ENCODE assay signal across 8 cellular contexts in genomic region chr1:24191860-24192259, GRCh38. TPM values are rescaled to one million over a fixed set of nuclear protein-coding genes. Genes with fewer than 3 reads are reported as not detected.
A peak's percentile ranks its signal among the peaks of the same experiment; 100 is the strongest.
DNase-seq lines count a peak whose midpoint lies in the region; ATAC-seq and TF ChIP-seq lines count a peak whose summit lies in the region.

No MANE protein-coding gene starts in this region.

- peaks cover 29% of the 10 kb centered on the region for H3K4me1 ChIP-seq in upper lobe of right lung

- H3K27me3 Mint-ChIP-seq in dendritic cell treated with granulocyte-macrophage colony-stimulating factor and Interleukin-4, amounts not matched to agents 40 ng/mL and 50 ng/mL, for 4 days = peaks cover 41% of the 10 kb centered on the region

- no peak overlapping the region for H3K4me3 Mint-ChIP-seq in dendritic cell treated with granulocyte-macrophage colony-stimulating factor and Interleukin-4, amounts not matched to agents 40 ng/mL and 50 ng/mL, for 4 days

- intact Hi-C loops in dendritic cell treated with granulocyte-macrophage colony-stimulating factor and Interleukin-4, amounts not matched to agents 40 ng/mL and 50 ng/mL, for 4 days (cut with micrococcal nuclease) = loop anchor here (10.0 kb wide), 1 partner anchor 443 kb away; no protein-coding TSS in a partner anchor
- intact Hi-C loops in upper lobe of right lung (cut with DNase I) = no loop called here

- H3K9me3 Mint-ChIP-seq in dendritic cell treated with granulocyte-macrophage colony-stimulating factor and Interleukin-4, amounts not matched to agents 40 ng/mL and 50 ng/mL, for 4 days = no peaks in the 10 kb centered on the region

- peak; percentile 24 to 29 for DNase-seq in stimulated activated CD4-positive, alpha-beta T cell treated with anti-CD3 and anti-CD28 coated beads, Interleukin-12 subunit alpha, Interleukin-12 subunit beta, amount 100 ng/mL, for 24 hours (ENCODE audit: low read depth in 2 of 2)
- no peak for DNase-seq in stimulated activated CD4-positive, alpha-beta T cell treated with anti-CD3 and anti-CD28 coated beads, Interleukin-12 subunit alpha, Interleukin-12 subunit beta, amount 100 ng/mL, for 4 hours
- peak; percentile 74 for DNase-seq in RKO (ENCODE audit: low spot score)
- DNase-seq in upper lobe of right lung = no peak
- DNase-seq in NCI-H2196 treated with DMSO at 0.1 percent for 48 hours (lab: John Stamatoyannopoulos, UW; ENCODE audit: unreplicated experiment) = no peak

- no peaks in the 10 kb centered on the region for H3K9me3 ChIP-seq in upper lobe of right lung

- no peaks in the 10 kb centered on the region for H3K27me3 ChIP-seq in upper lobe of right lung

- H3K27ac Mint-ChIP-seq in dendritic cell treated with granulocyte-macrophage colony-stimulating factor and Interleukin-4, amounts not matched to agents 40 ng/mL and 50 ng/mL, for 4 days = peak overlapping the region; percentile 46

- ATAC-seq in upper lobe of right lung (peak; percentile 53), HG03135 (IDR thresholded peaks at IDR 0.05; ENCODE audit: unreplicated experiment) (no peak), HG03521 (IDR thresholded peaks at IDR 0.05; ENCODE audit: unreplicated experiment) (no peak)

- no peaks in the 10 kb centered on the region for H3K36me3 ChIP-seq in upper lobe of right lung

- H3K4me3 ChIP-seq in upper lobe of right lung = no peak overlapping the region

- TF ChIP-seq CTCF in upper lobe of right lung (IDR thresholded peaks at IDR 0.05) = no peak

- no peaks in the 10 kb centered on the region for H3K36me3 Mint-ChIP-seq in dendritic cell treated with granulocyte-macrophage colony-stimulating factor and Interleukin-4, amounts not matched to agents 40 ng/mL and 50 ng/mL, for 4 days (ENCODE audit: low read depth)

- H3K4me1 Mint-ChIP-seq in dendritic cell treated with granulocyte-macrophage colony-stimulating factor and Interleukin-4, amounts not matched to agents 40 ng/mL and 50 ng/mL, for 4 days (ENCODE audit: low read depth) = peaks cover 80% of the 10 kb centered on the region

- no peak overlapping the region for H3K27ac ChIP-seq in upper lobe of right lung

RNA-seq across cellular contexts. Expression of gene IFNLR1, which starts 4.8 kb away (rescaled TPM):
- 11.1 TPM for total RNA-seq in upper lobe of right lung

RNA-seq across cellular contexts. Expression of gene IL22RA1, which starts 48.9 kb away (rescaled TPM):
- 0.87 TPM for total RNA-seq in upper lobe of right lung

Comparison
In these comparisons a context has a peak if more than half of its experiments do, and no peak if none do; other contexts are left out.
1. DNase-seq: peak in stimulated activated CD4-positive, alpha-beta T cell treated with anti-CD3 and anti-CD28 coated beads, Interleukin-12 subunit alpha, Interleukin-12 subunit beta, amount 100 ng/mL, for 24 hours (2 of 2) and RKO (single experiment); none in stimulated activated CD4-positive, alpha-beta T cell treated with anti-CD3 and anti-CD28 coated beads, Interleukin-12 subunit alpha, Interleukin-12 subunit beta, amount 100 ng/mL, for 4 hours (single experiment), upper lobe of right lung (single experiment) and NCI-H2196 treated with DMSO at 0.1 percent for 48 hours (single experiment).